In genomic region chr6:28976677-28977076, GRCh38 we compare ENCODE assay signal across 16 cellular contexts. TPM values are rescaled to one million over a fixed set of nuclear protein-coding genes. Genes with fewer than 3 reads are reported as not detected.
DNase-seq lines count a peak whose midpoint lies in the region; ATAC-seq and TF ChIP-seq lines count a peak whose summit lies in the region.
"Had no signal": no experiment of that assay in that cellular context is flagged by ENCODE, and none has a peak within 500 bp of the region (broad histone marks: within the 10 kb centered on the region; RNA-seq: fewer than 3 reads in every experiment).

No MANE protein-coding gene starts in this region.

- no peaks in the 10 kb centered on the region for H3K9me3 ChIP-seq in CD8-positive, alpha-beta T cell (ENCODE audit: low read length)
- H3K9me3 ChIP-seq in HUES64 (ENCODE audit: insufficient read depth, low read depth, low read length) (no peaks in the 10 kb centered on the region), adipocyte (ENCODE audit: control insufficient read depth, low read length) (no peaks in the 10 kb centered on the region), uterus (no peaks in the 10 kb centered on the region)
- H3K9me3 ChIP-seq: prostate gland had no signal

- H3K9ac ChIP-seq in HUES64 (ENCODE audit: low read depth, low read length): no peak overlapping the region
- no peak overlapping the region for H3K9ac ChIP-seq in adipocyte (ENCODE audit: low read length)

- no peak for ATAC-seq in CD8-positive, alpha-beta T cell

- no peak overlapping the region for H3K27ac Mint-ChIP-seq in CD8-positive, alpha-beta T cell
- peak overlapping the region; percentile 92 for H3K27ac Mint-ChIP-seq in nephron progenitor cell
- H3K27ac Mint-ChIP-seq: activated CD4-positive, alpha-beta memory T cell treated with anti-CD3 and anti-CD28 coated beads for 36 hours; activated naive CD8-positive, alpha-beta T cell treated with anti-CD3 and anti-CD28 coated beads, Interleukin-2, amount 10 ng/mL, durations not matched to agents 7 days and 5 days; CD4-positive, alpha-beta T cell had no signal

- peaks cover 25% of the 10 kb centered on the region for H3K27me3 Mint-ChIP-seq in CD8-positive, alpha-beta T cell (ENCODE audit: low read depth)
- H3K27me3 Mint-ChIP-seq in nephron progenitor cell (ENCODE audit: low read depth, poor library complexity): peaks cover 22% of the 10 kb centered on the region

- H3K4me3 ChIP-seq in CD8-positive, alpha-beta T cell (ENCODE audit: low read depth, low read length): no peak overlapping the region
- H3K4me3 ChIP-seq in HUES64 (ENCODE audit: low read length) (peak overlapping the region; percentile 73), adipocyte (ENCODE audit: low read length) (peak overlapping the region; percentile 76), uterus (no peak overlapping the region)
- H3K4me3 ChIP-seq: prostate gland had no signal

- TF ChIP-seq CTCF in CD8-positive, alpha-beta T cell (IDR thresholded peaks at IDR 0.05): no peak
- TF ChIP-seq CTCF in nephron progenitor cell (IDR thresholded peaks at IDR 0.05) (no peak), uterus (IDR thresholded peaks at IDR 0.05) (no peak)

- POLR2A ChIA-PET in CD8-positive, alpha-beta T cell (lab: Charles Lee): interaction anchor here (0.6 to 1.1 kb wide), 2 partner anchors 14 to 77 kb away, joined by 3 to 4 read pairs; no protein-coding TSS in a partner anchor

- no peaks in the 10 kb centered on the region for H3K27me3 ChIP-seq in CD8-positive, alpha-beta T cell (ENCODE audit: insufficient read depth, low read length)
- H3K27me3 ChIP-seq in HUES64 (ENCODE audit: insufficient read depth, low read length) (peaks cover 44% of the 10 kb centered on the region), adipocyte (replicated peaks; ENCODE audit: control insufficient read depth, insufficient read depth, low read length) (no peaks in the 10 kb centered on the region), uterus (peaks cover 0 to 6% of the 10 kb centered on the region in 2 donors)

- peak overlapping the region; percentile 70 for H3K4me3 Mint-ChIP-seq in CD8-positive, alpha-beta T cell
- peak overlapping the region; percentile 49 for H3K4me3 Mint-ChIP-seq in nephron progenitor cell

- no peaks in the 10 kb centered on the region for H3K36me3 Mint-ChIP-seq in CD8-positive, alpha-beta T cell
- peaks cover 18% of the 10 kb centered on the region for H3K36me3 Mint-ChIP-seq in nephron progenitor cell (ENCODE audit: low read depth)
- H3K36me3 Mint-ChIP-seq: activated naive CD8-positive, alpha-beta T cell treated with anti-CD3 and anti-CD28 coated beads, Interleukin-2, amount 10 ng/mL, durations not matched to agents 7 days and 5 days had no signal

- WGBS in HUES64: 87% methylated on average over 3 of the region's 3 CpGs

- DNase-seq in CD8-positive, alpha-beta T cell: no peak
- DNase-seq in adipocyte (ENCODE audit: low read depth) (no peak), nephron progenitor cell (no peak), NCI-H82 (lab: John Stamatoyannopoulos, UW) (no peak), uterus (no peak), activated gamma-delta T cell (lab: John Stamatoyannopoulos, UW) (no peak)
- DNase-seq in stimulated activated CD4-positive, alpha-beta T cell treated with anti-CD3 and anti-CD28 coated beads, Interleukin-2, amount 100 ng/mL, for 24 hours: no peak
- DNase-seq: NCI-H1694 treated with DMSO at 0.1 percent for 48 hours, NCI-H748 treated with DMSO at 0.1 percent for 48 hours, SHP77 had no signal

- intact Hi-C loops in CD8-positive, alpha-beta T cell (cut with DNase I, micrococcal nuclease): no loop called here
- intact Hi-C loops in uterus (cut with DNase I; ENCODE audit: low total_unique reads): no loop called here

- CTCF ChIA-PET in CD8-positive, alpha-beta T cell (lab: Charles Lee): interaction anchor here (1.9 to 2.0 kb wide), 2 partner anchors 40 to 139 kb away, joined by 4 to 9 read pairs; no protein-coding TSS in a partner anchor

- TF ChIP-seq POLR2A in uterus (IDR thresholded peaks at IDR 0.05): no peak

- H3K4me1 Mint-ChIP-seq in CD8-positive, alpha-beta T cell (ENCODE audit: low read depth): peaks cover 27% of the 10 kb centered on the region
- peaks cover 65% of the 10 kb centered on the region for H3K4me1 Mint-ChIP-seq in nephron progenitor cell

- H3K36me3 ChIP-seq in CD8-positive, alpha-beta T cell (ENCODE audit: insufficient read depth, low read length): no peaks in the 10 kb centered on the region
- H3K36me3 ChIP-seq in HUES64 (ENCODE audit: insufficient read depth, low read length): no peaks in the 10 kb centered on the region
- H3K36me3 ChIP-seq in adipocyte (ENCODE audit: control insufficient read depth, insufficient read depth, low read length, severe bottlenecking): no peaks in the 10 kb centered on the region
- H3K36me3 ChIP-seq in uterus: no peaks in the 10 kb centered on the region
- H3K36me3 ChIP-seq: prostate gland had no signal

- H3K9me3 Mint-ChIP-seq in CD8-positive, alpha-beta T cell: no peaks in the 10 kb centered on the region
- H3K9me3 Mint-ChIP-seq in nephron progenitor cell: peaks cover 20% of the 10 kb centered on the region
- H3K9me3 Mint-ChIP-seq: activated CD4-positive, alpha-beta memory T cell treated with anti-CD3 and anti-CD28 coated beads for 36 hours; activated naive CD8-positive, alpha-beta T cell treated with anti-CD3 and anti-CD28 coated beads, Interleukin-2, amount 10 ng/mL, durations not matched to agents 7 days and 5 days; CD4-positive, alpha-beta T cell had no signal

- peaks cover 11% of the 10 kb centered on the region for H3K4me1 ChIP-seq in CD8-positive, alpha-beta T cell (ENCODE audit: insufficient read depth, low read length)
- H3K4me1 ChIP-seq in HUES64 (ENCODE audit: insufficient read depth, low read length): peaks cover 18% of the 10 kb centered on the region
- H3K4me1 ChIP-seq in adipocyte (ENCODE audit: control insufficient read depth, insufficient read depth, low read length): peaks cover 15% of the 10 kb centered on the region
- no peaks in the 10 kb centered on the region for H3K4me1 ChIP-seq in uterus
- H3K4me1 ChIP-seq: prostate gland had no signal

- no peak overlapping the region for H3K27ac ChIP-seq in CD8-positive, alpha-beta T cell (ENCODE audit: low read depth, low read length)
- H3K27ac ChIP-seq in HUES64 (ENCODE audit: low read depth, low read length): no peak overlapping the region
- no peak overlapping the region for H3K27ac ChIP-seq in uterus
- H3K27ac ChIP-seq: epithelial cell of prostate, prostate gland had no signal

RNA-seq across cellular contexts. Expression of gene ZNF311, which starts 28.4 kb away (rescaled TPM):
- total RNA-seq in CD8-positive, alpha-beta T cell: not detected
- 0.30 TPM for polyA plus RNA-seq in HUES64 (2013, experiment 1 of 2)
- polyA plus RNA-seq in HUES64 (2013, experiment 2 of 2): 0.44 TPM
- total RNA-seq in uterus: 1 to 10 TPM in 2 of 4 donors, under 1 TPM in 2; 0.51 to 4.1 (median 1.1) TPM

RNA-seq across cellular contexts. Expression of gene TRIM27, which starts 52.9 kb away (rescaled TPM):
- 1 to 10 TPM; 7.8 to 9.4 TPM for total RNA-seq in CD8-positive, alpha-beta T cell
- polyA plus RNA-seq in HUES64 (2013, experiment 1 of 2): 53.2 TPM
- polyA plus RNA-seq in HUES64 (2013, experiment 2 of 2): 44.4 TPM
- total RNA-seq in uterus: 100 to 1,000 TPM in 1 of 4 donors, 10 to 100 TPM in 3; 24.6 to 108 (median 48.7) TPM

Comparison
In these comparisons a context has a peak if more than half of its experiments do, and no peak if none do; other contexts are left out.
1. H3K4me3 ChIP-seq: peak in HUES64 (single experiment) and adipocyte (single experiment); none in CD8-positive, alpha-beta T cell (single experiment) and uterus (0 of 2).